Comparison of ENCODE assay signal across 1 cellular context in genomic region chr14:64758711-64759554, GRCh38.
TF ChIP-seq lines count a peak whose summit lies in the region.

No MANE protein-coding gene starts in this region.

TF ChIP-seq in H1, 55 proteins besides CTCF, POLR2A, EP300 and RAD21:
- TF ChIP-seq CHD7 (IDR thresholded peaks at IDR 0.05; ENCODE audit: insufficient replicate concordance, low read length) (no peak), SP2 (IDR thresholded peaks at IDR 0.05; ENCODE audit: low read length) (no peak), TAF7 (optimal IDR thresholded peaks at IDR 0.05; ENCODE audit: borderline replicate concordance, low read depth, low read length) (no peak), NANOG (IDR thresholded peaks at IDR 0.05; ENCODE audit: insufficient read depth, low read depth, low read length, poor library complexity, severe bottlenecking) (no peak), TBP (IDR thresholded peaks at IDR 0.05; ENCODE audit: low read depth, low read length) (no peak), CTBP2 (IDR thresholded peaks at IDR 0.05; ENCODE audit: borderline replicate concordance, insufficient read depth, insufficient read length, low read length) (no peak), ASH2L (IDR thresholded peaks at IDR 0.05; ENCODE audit: low read length) (no peak), BACH1 (IDR thresholded peaks at IDR 0.05; ENCODE audit: low read length) (no peak), CBX5 (IDR thresholded peaks at IDR 0.05; ENCODE audit: low read depth, low read length) (no peak), CEBPB (IDR thresholded peaks at IDR 0.05; ENCODE audit: low read depth, low read length) (no peak), KDM1A (IDR thresholded peaks at IDR 0.05; ENCODE audit: borderline replicate concordance, low read length) (no peak), E2F6 (IDR thresholded peaks at IDR 0.05) (no peak), SIX5 (IDR thresholded peaks at IDR 0.05; ENCODE audit: low read depth, low read length) (no peak), POLR2AphosphoS5 (IDR thresholded peaks at IDR 0.05; ENCODE audit: low read depth, low read length) (no peak), TCF12 (IDR thresholded peaks at IDR 0.05; ENCODE audit: low read depth, low read length) (no peak), RNF2 (IDR thresholded peaks at IDR 0.05; ENCODE audit: borderline replicate concordance, low read depth, low read length, missing control alignments, poor library complexity, severe bottlenecking) (no peak), KDM5A (IDR thresholded peaks at IDR 0.05; ENCODE audit: low read length) (no peak), CHD1 (IDR thresholded peaks at IDR 0.05; ENCODE audit: low read depth, low read length) (no peak)
